In genomic region chr5:150538007-150538917, GRCh38 we compare ENCODE assay signal across 10 cellular contexts. TPM values are rescaled to one million over a fixed set of nuclear protein-coding genes. Genes with fewer than 3 reads are reported as not detected.
DNase-seq lines count a peak whose midpoint lies in the region; ATAC-seq and TF ChIP-seq lines count a peak whose summit lies in the region.
"Had no signal": no experiment of that assay in that cellular context is flagged by ENCODE, and none has a peak within 500 bp of the region (broad histone marks: within the 10 kb centered on the region; RNA-seq: fewer than 3 reads in every experiment).

No MANE protein-coding gene starts in this region.

- H3K27ac ChIP-seq in HUES48 (ENCODE audit: low read depth, low read length): peak overlapping the region; percentile 1

- H3K27me3 ChIP-seq in HUES48 (ENCODE audit: control insufficient read depth, insufficient read depth, low read length) (no peaks in the 10 kb centered on the region), adipocyte (replicated peaks; ENCODE audit: control insufficient read depth, insufficient read depth, low read length) (no peaks in the 10 kb centered on the region)

- H3K9me3 ChIP-seq in HUES48 (ENCODE audit: control insufficient read depth, insufficient read depth, low read length) (no peaks in the 10 kb centered on the region), adipocyte (ENCODE audit: control insufficient read depth, low read length) (no peaks in the 10 kb centered on the region)

- peaks cover 91% of the 10 kb centered on the region for H3K36me3 ChIP-seq in HUES48 (ENCODE audit: control insufficient read depth, insufficient read depth, low read length)
- peaks cover 94% of the 10 kb centered on the region for H3K36me3 ChIP-seq in adipocyte (ENCODE audit: control insufficient read depth, insufficient read depth, low read length, severe bottlenecking)

- H3K9me3 Mint-ChIP-seq in glutamatergic neuron (ENCODE audit: unreplicated experiment): peaks cover 11% of the 10 kb centered on the region

- H3K4me1 ChIP-seq in HUES48 (ENCODE audit: control insufficient read depth, insufficient read depth, low read length): no peaks in the 10 kb centered on the region
- peaks cover 36% of the 10 kb centered on the region for H3K4me1 ChIP-seq in adipocyte (ENCODE audit: control insufficient read depth, insufficient read depth, low read length)

- DNase-seq in adipocyte (ENCODE audit: low read depth) (peak; percentile 38), glutamatergic neuron (no peak), stromal cell of bone marrow (ENCODE audit: low read depth) (peak; percentile 41), omental fat pad (ENCODE audit: low spot score) (no peak), NCI-H2227 treated with DMSO at 0.1 percent for 48 hours (lab: John Stamatoyannopoulos, UW) (no peak)
- no peak for DNase-seq in stimulated activated CD4-positive, alpha-beta T cell treated with anti-CD3 and anti-CD28 coated beads, Interleukin-1b, Interleukin-23, amount 100 ng/mL, for 48 hours
- DNase-seq: activated gamma-delta T cell treated with Interleukin-2 at 50 U/mL for 16 hours, DMS153, NCI-H146 had no signal

- peak overlapping the region; percentile 19 for H3K27ac Mint-ChIP-seq in glutamatergic neuron (ENCODE audit: unreplicated experiment)

- no peak for ATAC-seq in omental fat pad (ENCODE audit: low FRiP score)

- H3K4me3 ChIP-seq in HUES48 (ENCODE audit: low read depth, low read length): no peak overlapping the region
- H3K4me3 ChIP-seq in adipocyte (ENCODE audit: low read length): no peak overlapping the region

- H3K4me1 Mint-ChIP-seq in glutamatergic neuron (ENCODE audit: low read depth, unreplicated experiment): peaks cover 2% of the 10 kb centered on the region

- TF ChIP-seq CTCF in glutamatergic neuron (IDR thresholded peaks at IDR 0.05; ENCODE audit: partially characterized antibody, unreplicated experiment): no peak
- no peak for TF ChIP-seq CTCF in omental fat pad (IDR thresholded peaks at IDR 0.05)

- H3K4me3 Mint-ChIP-seq in glutamatergic neuron (ENCODE audit: unreplicated experiment): no peak overlapping the region

- H3K36me3 Mint-ChIP-seq in glutamatergic neuron (ENCODE audit: unreplicated experiment): no peaks in the 10 kb centered on the region

- H3K9ac ChIP-seq in HUES48 (ENCODE audit: low read depth, low read length) (no peak overlapping the region), adipocyte (ENCODE audit: low read length) (no peak overlapping the region)

- H3K27me3 Mint-ChIP-seq in glutamatergic neuron (ENCODE audit: unreplicated experiment): peaks cover 6% of the 10 kb centered on the region

RNA-seq across cellular contexts. Expression of gene NDST1, which starts 30.3 kb away (rescaled TPM):
- total RNA-seq in glutamatergic neuron (ENCODE audit: unreplicated experiment): 160 TPM
- 10 to 100 TPM; 45.4 to 86.5 (median 81.2) TPM for total RNA-seq in omental fat pad

Comparison
In these comparisons a context has a peak if more than half of its experiments do, and no peak if none do; other contexts are left out.
1. DNase-seq: peak in adipocyte (single experiment) and stromal cell of bone marrow (single experiment); none in glutamatergic neuron (single experiment), omental fat pad (single experiment), NCI-H2227 treated with DMSO at 0.1 percent for 48 hours (single experiment) and stimulated activated CD4-positive, alpha-beta T cell treated with anti-CD3 and anti-CD28 coated beads, Interleukin-1b, Interleukin-23, amount 100 ng/mL, for 48 hours (single experiment).